ENCODE assay signal across 1 cellular context in the genomic region with DNA sequence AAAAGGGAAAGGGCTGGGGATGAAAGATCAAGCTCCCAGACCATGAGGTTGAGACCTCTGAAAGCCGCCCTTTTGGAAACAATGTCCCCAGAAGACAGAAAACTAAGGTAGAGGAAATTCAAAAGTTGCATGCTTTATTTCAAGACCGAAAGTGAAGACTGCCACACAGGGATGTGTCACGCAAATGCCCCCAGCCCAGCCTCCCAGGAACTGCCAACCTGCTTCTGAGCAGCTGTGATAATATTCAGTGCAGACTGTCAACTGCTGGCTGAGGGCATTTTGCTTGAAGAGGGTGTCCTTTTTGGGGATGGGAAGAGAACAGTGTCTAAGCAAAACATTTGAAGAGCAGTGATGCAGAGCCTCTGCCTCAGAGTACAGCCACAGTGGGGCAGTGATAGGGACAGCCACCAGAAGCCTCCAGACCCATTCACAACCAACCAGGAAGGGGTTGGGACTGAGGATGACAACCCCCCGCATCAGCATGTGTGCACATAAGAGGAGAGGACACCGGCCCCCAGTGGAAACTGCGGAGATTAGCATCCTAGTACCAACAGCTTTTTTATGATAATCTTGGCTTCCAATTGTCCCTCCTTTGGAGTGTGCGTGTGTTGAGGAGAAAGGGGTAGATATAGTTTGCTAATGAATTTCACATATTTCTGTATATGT.
TF ChIP-seq lines count a peak whose summit lies in the region.

No MANE protein-coding gene starts in this region.

TF ChIP-seq in H1, 55 proteins besides CTCF, POLR2A, EP300 and RAD21:
- TF ChIP-seq KDM4A (IDR thresholded peaks at IDR 0.05; ENCODE audit: low read depth, low read length, severe bottlenecking) (no peak), CHD2 (IDR thresholded peaks at IDR 0.05; ENCODE audit: low read length) (no peak), CREB1 (IDR thresholded peaks at IDR 0.05) (no peak)
